12 cellular contexts compared by ENCODE assay signal in the genomic region with DNA sequence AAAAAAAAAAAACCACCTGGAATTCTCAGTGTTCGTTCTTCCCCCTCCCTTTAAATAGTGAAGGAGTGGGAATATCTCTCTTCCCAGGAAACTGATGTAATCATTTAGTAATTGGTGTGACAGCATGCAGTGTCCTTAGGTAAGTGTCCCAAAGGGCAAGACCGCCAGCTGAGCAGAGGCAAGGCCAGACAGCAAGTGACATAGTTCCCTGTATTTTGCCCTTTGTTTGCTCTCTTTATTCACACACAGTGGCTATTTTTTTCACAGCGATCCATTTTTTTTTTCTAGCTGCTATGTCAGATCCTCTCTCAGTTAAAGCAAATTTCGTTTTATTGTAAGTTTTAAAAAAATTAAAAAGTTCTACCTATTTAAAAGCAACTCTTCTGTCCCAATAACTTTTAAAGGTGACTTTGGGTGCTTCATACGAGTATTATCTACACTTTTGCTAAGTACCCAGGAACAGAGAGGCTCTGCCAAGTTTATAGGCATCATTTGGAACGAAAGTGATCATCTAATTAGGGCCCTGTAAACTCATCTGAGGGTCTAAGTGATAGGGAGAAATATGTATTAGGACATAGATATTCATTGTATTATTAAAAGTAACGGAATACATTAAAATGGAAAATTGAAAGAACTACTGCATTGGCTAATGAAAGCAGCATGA.
DNase-seq lines count a peak whose midpoint lies in the region; ATAC-seq and TF ChIP-seq lines count a peak whose summit lies in the region.
"Had no signal": no experiment of that assay in that cellular context is flagged by ENCODE, and none has a peak within 500 bp of the region (broad histone marks: within the 10 kb centered on the region; RNA-seq: fewer than 3 reads in every experiment).

No MANE protein-coding gene starts in this region.

- TF ChIP-seq RAD21 in liver (IDR thresholded peaks at IDR 0.05) = peak in 1 of 2 donors; percentile 35

- intact Hi-C loops in posterior vena cava (cut with DNase I) = no loop called here

- no peaks in the 10 kb centered on the region for H3K79me2 ChIP-seq in ACC112 (ENCODE audit: control insufficient read depth, insufficient read depth, low read length, unreplicated experiment)

- H2AFZ ChIP-seq in ACC112 (ENCODE audit: low read length, unreplicated experiment) = peak overlapping the region; percentile 61

- H3K4me3 ChIP-seq in ACC112 (ENCODE audit: low read depth, low read length) (no peak overlapping the region), HUES48 (ENCODE audit: low read depth, low read length) (peak overlapping the region; percentile 43), adipocyte (ENCODE audit: low read length) (peak overlapping the region; percentile 55), liver (ENCODE audit: low read depth in 1 of 3, low read length in 3 of 3) (no peak overlapping the region)

- H3K27me3 ChIP-seq in ACC112 (ENCODE audit: insufficient read depth, low read length) = no peaks in the 10 kb centered on the region
- no peaks in the 10 kb centered on the region for H3K27me3 ChIP-seq in HUES48 (ENCODE audit: control insufficient read depth, insufficient read depth, low read length)
- H3K27me3 ChIP-seq in adipocyte (replicated peaks; ENCODE audit: control insufficient read depth, insufficient read depth, low read length) = no peaks in the 10 kb centered on the region
- H3K27me3 ChIP-seq in liver (ENCODE audit: control insufficient read depth in 4 of 4, insufficient read depth in 4 of 4, low read length in 3 of 4) = no peaks in the 10 kb centered on the region
- H3K27me3 ChIP-seq in foreskin keratinocyte = peaks cover 53% of the 10 kb centered on the region

- WGBS in liver = 31% methylated on average over 7 of the region's 7 CpGs

- H3K9me3 ChIP-seq in HUES48 (ENCODE audit: control insufficient read depth, insufficient read depth, low read length) (no peaks in the 10 kb centered on the region), adipocyte (ENCODE audit: control insufficient read depth, low read length) (no peaks in the 10 kb centered on the region), liver (ENCODE audit: control insufficient read depth in 4 of 4, low read length in 3 of 4) (no peaks in the 10 kb centered on the region)

- H3K27ac ChIP-seq in ACC112 (ENCODE audit: low read depth, low read length) = no peak overlapping the region
- H3K27ac ChIP-seq in HUES48 (ENCODE audit: low read depth, low read length) = peak overlapping the region; percentile 81
- H3K27ac ChIP-seq in liver (ENCODE audit: low read depth in 1 of 2, low read length in 2 of 2) = peak overlapping the region; percentile 22 to 69
- no peak overlapping the region for H3K27ac ChIP-seq in foreskin keratinocyte
- H3K27ac ChIP-seq: KMS-11 had no signal

- TF ChIP-seq CTCF in liver (IDR thresholded peaks at IDR 0.05; ENCODE audit: low read depth, low read length, missing input control) (no peak), foreskin keratinocyte (conservative IDR thresholded peaks at IDR 0.05) (no peak)

- DNase-seq in adipocyte (ENCODE audit: low read depth) (peak; percentile 55), posterior vena cava (ENCODE audit: low spot score) (no peak), foreskin keratinocyte (no peak), NCI-H446 treated with DMSO at 0.1 percent for 48 hours (lab: John Stamatoyannopoulos, UW) (no peak)
- DNase-seq: activated naive CD4-positive, alpha-beta T cell; NCI-H1930; stimulated activated CD4-positive, alpha-beta T cell treated with anti-CD3 and anti-CD28 coated beads, Interleukin-12 subunit alpha, Interleukin-12 subunit beta, amount 100 ng/mL, for 4 hours had no signal

- H3K4me1 ChIP-seq in ACC112 (ENCODE audit: control insufficient read depth, insufficient read depth, low read length, unreplicated experiment) (peaks cover 4% of the 10 kb centered on the region), HUES48 (ENCODE audit: control insufficient read depth, insufficient read depth, low read length) (peaks cover 58% of the 10 kb centered on the region), adipocyte (ENCODE audit: control insufficient read depth, insufficient read depth, low read length) (peaks cover 24% of the 10 kb centered on the region), liver (ENCODE audit: control insufficient read depth in 4 of 4, insufficient read depth in 4 of 4, low read length in 3 of 4) (peaks cover 5 to 23% (median 9%) of the 10 kb centered on the region in 4 donors), foreskin keratinocyte (no peaks in the 10 kb centered on the region)

- H3K9ac ChIP-seq in HUES48 (ENCODE audit: low read depth, low read length) (peak overlapping the region; percentile 15; the same call in 1 of the 2 replicates), adipocyte (ENCODE audit: low read length) (peak overlapping the region; percentile 70), liver (ENCODE audit: low read depth in 1 of 2, low read length in 2 of 2) (peak overlapping the region in 1 of 2 donors; percentile 70)
- H3K9ac ChIP-seq: KMS-11 had no signal

- H3K36me3 ChIP-seq in ACC112 (ENCODE audit: insufficient read depth, low read length) = no peaks in the 10 kb centered on the region
- no peaks in the 10 kb centered on the region for H3K36me3 ChIP-seq in HUES48 (ENCODE audit: control insufficient read depth, insufficient read depth, low read length)
- no peaks in the 10 kb centered on the region for H3K36me3 ChIP-seq in adipocyte (ENCODE audit: control insufficient read depth, insufficient read depth, low read length, severe bottlenecking)
- H3K36me3 ChIP-seq in liver (ENCODE audit: control insufficient read depth in 4 of 4, insufficient read depth in 3 of 4, low read depth in 1 of 4, low read length in 3 of 4) = no peaks in the 10 kb centered on the region

- ATAC-seq in GM19397 (IDR thresholded peaks at IDR 0.05; ENCODE audit: unreplicated experiment) (no peak), foreskin keratinocyte (no peak)

TF ChIP-seq in liver, 16 proteins besides CTCF, POLR2A, EP300 and RAD21:
- TF ChIP-seq, protein P1, sequence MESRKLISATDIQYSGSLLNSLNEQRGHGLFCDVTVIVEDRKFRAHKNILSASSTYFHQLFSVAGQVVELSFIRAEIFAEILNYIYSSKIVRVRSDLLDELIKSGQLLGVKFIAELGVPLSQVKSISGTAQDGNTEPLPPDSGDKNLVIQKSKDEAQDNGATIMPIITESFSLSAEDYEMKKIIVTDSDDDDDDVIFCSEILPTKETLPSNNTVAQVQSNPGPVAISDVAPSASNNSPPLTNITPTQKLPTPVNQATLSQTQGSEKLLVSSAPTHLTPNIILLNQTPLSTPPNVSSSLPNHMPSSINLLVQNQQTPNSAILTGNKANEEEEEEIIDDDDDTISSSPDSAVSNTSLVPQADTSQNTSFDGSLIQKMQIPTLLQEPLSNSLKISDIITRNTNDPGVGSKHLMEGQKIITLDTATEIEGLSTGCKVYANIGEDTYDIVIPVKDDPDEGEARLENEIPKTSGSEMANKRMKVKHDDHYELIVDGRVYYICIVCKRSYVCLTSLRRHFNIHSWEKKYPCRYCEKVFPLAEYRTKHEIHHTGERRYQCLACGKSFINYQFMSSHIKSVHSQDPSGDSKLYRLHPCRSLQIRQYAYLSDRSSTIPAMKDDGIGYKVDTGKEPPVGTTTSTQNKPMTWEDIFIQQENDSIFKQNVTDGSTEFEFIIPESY (IDR thresholded peaks at IDR 0.05) = peak; percentile 72
- TF ChIP-seq HNF4A (conservative IDR thresholded peaks at IDR 0.05) = peak; percentile 85 to 93
- TF ChIP-seq FOXA1 (IDR thresholded peaks at IDR 0.05) = peak; percentile 91
- no peak for TF ChIP-seq NR2F2 (IDR thresholded peaks at IDR 0.05)
- TF ChIP-seq, protein P2, sequence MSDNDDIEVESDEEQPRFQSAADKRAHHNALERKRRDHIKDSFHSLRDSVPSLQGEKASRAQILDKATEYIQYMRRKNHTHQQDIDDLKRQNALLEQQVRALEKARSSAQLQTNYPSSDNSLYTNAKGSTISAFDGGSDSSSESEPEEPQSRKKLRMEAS (IDR thresholded peaks at IDR 0.05) = peak; percentile 72
- TF ChIP-seq FOXA2 (IDR thresholded peaks at IDR 0.05) = peak; percentile 84
- TF ChIP-seq HNF4G (IDR thresholded peaks at IDR 0.05) = peak; percentile 24
- TF ChIP-seq SP1 (IDR thresholded peaks at IDR 0.05) = peak; percentile 83
- TF ChIP-seq, protein P3, sequence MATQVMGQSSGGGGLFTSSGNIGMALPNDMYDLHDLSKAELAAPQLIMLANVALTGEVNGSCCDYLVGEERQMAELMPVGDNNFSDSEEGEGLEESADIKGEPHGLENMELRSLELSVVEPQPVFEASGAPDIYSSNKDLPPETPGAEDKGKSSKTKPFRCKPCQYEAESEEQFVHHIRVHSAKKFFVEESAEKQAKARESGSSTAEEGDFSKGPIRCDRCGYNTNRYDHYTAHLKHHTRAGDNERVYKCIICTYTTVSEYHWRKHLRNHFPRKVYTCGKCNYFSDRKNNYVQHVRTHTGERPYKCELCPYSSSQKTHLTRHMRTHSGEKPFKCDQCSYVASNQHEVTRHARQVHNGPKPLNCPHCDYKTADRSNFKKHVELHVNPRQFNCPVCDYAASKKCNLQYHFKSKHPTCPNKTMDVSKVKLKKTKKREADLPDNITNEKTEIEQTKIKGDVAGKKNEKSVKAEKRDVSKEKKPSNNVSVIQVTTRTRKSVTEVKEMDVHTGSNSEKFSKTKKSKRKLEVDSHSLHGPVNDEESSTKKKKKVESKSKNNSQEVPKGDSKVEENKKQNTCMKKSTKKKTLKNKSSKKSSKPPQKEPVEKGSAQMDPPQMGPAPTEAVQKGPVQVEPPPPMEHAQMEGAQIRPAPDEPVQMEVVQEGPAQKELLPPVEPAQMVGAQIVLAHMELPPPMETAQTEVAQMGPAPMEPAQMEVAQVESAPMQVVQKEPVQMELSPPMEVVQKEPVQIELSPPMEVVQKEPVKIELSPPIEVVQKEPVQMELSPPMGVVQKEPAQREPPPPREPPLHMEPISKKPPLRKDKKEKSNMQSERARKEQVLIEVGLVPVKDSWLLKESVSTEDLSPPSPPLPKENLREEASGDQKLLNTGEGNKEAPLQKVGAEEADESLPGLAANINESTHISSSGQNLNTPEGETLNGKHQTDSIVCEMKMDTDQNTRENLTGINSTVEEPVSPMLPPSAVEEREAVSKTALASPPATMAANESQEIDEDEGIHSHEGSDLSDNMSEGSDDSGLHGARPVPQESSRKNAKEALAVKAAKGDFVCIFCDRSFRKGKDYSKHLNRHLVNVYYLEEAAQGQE (IDR thresholded peaks at IDR 0.05) = peak; percentile 46
- TF ChIP-seq EGR1 (IDR thresholded peaks at IDR 0.05; ENCODE audit: low read depth in 2 of 2) = peak in 1 of 2 donors; percentile 46
- TF ChIP-seq, protein P4, sequence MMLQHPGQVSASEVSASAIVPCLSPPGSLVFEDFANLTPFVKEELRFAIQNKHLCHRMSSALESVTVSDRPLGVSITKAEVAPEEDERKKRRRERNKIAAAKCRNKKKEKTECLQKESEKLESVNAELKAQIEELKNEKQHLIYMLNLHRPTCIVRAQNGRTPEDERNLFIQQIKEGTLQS (IDR thresholded peaks at IDR 0.05) = peak; percentile 63
- peak; percentile 85 to 87 for TF ChIP-seq JUND (IDR thresholded peaks at IDR 0.05)
- TF ChIP-seq YY1 (IDR thresholded peaks at IDR 0.05) = peak; percentile 90
- TF ChIP-seq RXRA (IDR thresholded peaks at IDR 0.05) = peak; percentile 93 to 96
- TF ChIP-seq GABPA (IDR thresholded peaks at IDR 0.05 in 1 of 2, conservative IDR thresholded peaks at IDR 0.05 in 1 of 2) = peak in 1 of 2 donors; percentile 58
- TF ChIP-seq TAF1 (conservative IDR thresholded peaks at IDR 0.05) = no peak

Comparison
In these comparisons a context has a peak if more than half of its experiments do, and no peak if none do; other contexts are left out.
1. H3K27ac ChIP-seq: peak in HUES48 (single experiment) and liver (2 of 2); none in ACC112 (single experiment) and foreskin keratinocyte (single experiment).
2. H3K4me3 ChIP-seq: peak in HUES48 (single experiment) and adipocyte (single experiment); none in ACC112 (single experiment) and liver (0 of 3).